ENCODE assay signal across 2 cellular contexts in genomic region chr14:24688030-24688658, GRCh38.
TF ChIP-seq lines count a peak whose summit lies in the region.

No MANE protein-coding gene starts in this region.

TF ChIP-seq in K562, 482 proteins besides CTCF, POLR2A, EP300 and RAD21 (continued from another document and continues in another):
- TF ChIP-seq PBX2 (CRISPR knock-in tag; IDR thresholded peaks at IDR 0.05; ENCODE audit: low read depth) (no peak), PBX2 (tag; conservative IDR thresholded peaks at IDR 0.05; ENCODE audit: low read depth) (no peak), DPF2 (IDR thresholded peaks at IDR 0.05) (peak; percentile 94), TSC22D4 (tag; IDR thresholded peaks at IDR 0.05) (no peak), TEAD4 (IDR thresholded peaks at IDR 0.05; ENCODE audit: low read length) (peak; percentile 91), TEAD4 (CRISPR knock-in tag; IDR thresholded peaks at IDR 0.05; ENCODE audit: borderline replicate concordance) (no peak), IFI16 (CRISPR knock-in tag; IDR thresholded peaks at IDR 0.05) (no peak), POLR2AphosphoS5 (IDR thresholded peaks at IDR 0.05; ENCODE audit: control insufficient read depth, insufficient read depth, low read depth, low read length) (peak; percentile 71), ZNF408 (CRISPR knock-in tag; IDR thresholded peaks at IDR 0.05; ENCODE audit: low read depth) (no peak), CC2D1A (IDR thresholded peaks at IDR 0.05) (peak; percentile 26; the same call in 1 of the 2 replicates), SMARCE1 (IDR thresholded peaks at IDR 0.05) (peak; percentile 84), CTBP1 (IDR thresholded peaks at IDR 0.05; ENCODE audit: borderline replicate concordance) (peak; percentile 16; the same call in 1 of the 2 replicates), ZNF23 (CRISPR knock-in tag; IDR thresholded peaks at IDR 0.05) (no peak)
- TF ChIP-seq, protein P1, sequence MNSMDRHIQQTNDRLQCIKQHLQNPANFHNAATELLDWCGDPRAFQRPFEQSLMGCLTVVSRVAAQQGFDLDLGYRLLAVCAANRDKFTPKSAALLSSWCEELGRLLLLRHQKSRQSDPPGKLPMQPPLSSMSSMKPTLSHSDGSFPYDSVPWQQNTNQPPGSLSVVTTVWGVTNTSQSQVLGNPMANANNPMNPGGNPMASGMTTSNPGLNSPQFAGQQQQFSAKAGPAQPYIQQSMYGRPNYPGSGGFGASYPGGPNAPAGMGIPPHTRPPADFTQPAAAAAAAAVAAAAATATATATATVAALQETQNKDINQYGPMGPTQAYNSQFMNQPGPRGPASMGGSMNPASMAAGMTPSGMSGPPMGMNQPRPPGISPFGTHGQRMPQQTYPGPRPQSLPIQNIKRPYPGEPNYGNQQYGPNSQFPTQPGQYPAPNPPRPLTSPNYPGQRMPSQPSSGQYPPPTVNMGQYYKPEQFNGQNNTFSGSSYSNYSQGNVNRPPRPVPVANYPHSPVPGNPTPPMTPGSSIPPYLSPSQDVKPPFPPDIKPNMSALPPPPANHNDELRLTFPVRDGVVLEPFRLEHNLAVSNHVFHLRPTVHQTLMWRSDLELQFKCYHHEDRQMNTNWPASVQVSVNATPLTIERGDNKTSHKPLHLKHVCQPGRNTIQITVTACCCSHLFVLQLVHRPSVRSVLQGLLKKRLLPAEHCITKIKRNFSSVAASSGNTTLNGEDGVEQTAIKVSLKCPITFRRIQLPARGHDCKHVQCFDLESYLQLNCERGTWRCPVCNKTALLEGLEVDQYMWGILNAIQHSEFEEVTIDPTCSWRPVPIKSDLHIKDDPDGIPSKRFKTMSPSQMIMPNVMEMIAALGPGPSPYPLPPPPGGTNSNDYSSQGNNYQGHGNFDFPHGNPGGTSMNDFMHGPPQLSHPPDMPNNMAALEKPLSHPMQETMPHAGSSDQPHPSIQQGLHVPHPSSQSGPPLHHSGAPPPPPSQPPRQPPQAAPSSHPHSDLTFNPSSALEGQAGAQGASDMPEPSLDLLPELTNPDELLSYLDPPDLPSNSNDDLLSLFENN (IDR thresholded peaks at IDR 0.05; ENCODE audit: low read depth in 2 of 2, low read length in 2 of 2), result peak in 1 of 2 experiments; percentile 77; a peak in 1 of 4 replicates

TF ChIP-seq in HEK293T, 16 proteins besides CTCF, POLR2A, EP300 and RAD21 (continued from another document):
- no peak for TF ChIP-seq FOXM1 (IDR thresholded peaks at IDR 0.05; ENCODE audit: borderline replicate concordance)
- no peak for TF ChIP-seq BHLHE40 (IDR thresholded peaks at IDR 0.05; ENCODE audit: borderline replicate concordance)
- no peak for TF ChIP-seq SUZ12 (IDR thresholded peaks at IDR 0.05)
- no peak for TF ChIP-seq ELF4 (IDR thresholded peaks at IDR 0.05)
- TF ChIP-seq LEF1 (IDR thresholded peaks at IDR 0.05; ENCODE audit: borderline replicate concordance), result no peak
TF ChIP-seq in HEK293T: peak in this region for 0.
